In genomic region chr3:186534113-186534669, GRCh38 we compare ENCODE assay signal across 8 cellular contexts. TPM values are rescaled to one million over a fixed set of nuclear protein-coding genes. Genes with fewer than 3 reads are reported as not detected.
A peak's percentile ranks its signal among the peaks of the same experiment; 100 is the strongest.
DNase-seq lines count a peak whose midpoint lies in the region; ATAC-seq and TF ChIP-seq lines count a peak whose summit lies in the region.

No MANE protein-coding gene starts in this region.

- H3K4me1 Mint-ChIP-seq in chondrocyte (ENCODE audit: low read depth): peaks cover 13% of the 10 kb centered on the region

- H3K9me3 Mint-ChIP-seq in chondrocyte (ENCODE audit: low read depth): no peaks in the 10 kb centered on the region

- ATAC-seq in GM18867 (IDR thresholded peaks at IDR 0.05; ENCODE audit: unreplicated experiment) (peak; percentile 88), HG02763 (IDR thresholded peaks at IDR 0.05; ENCODE audit: unreplicated experiment) (peak; percentile 75), esophagus mucosa (peak; percentile 76)

- H3K4me3 ChIP-seq in brain microvascular endothelial cell (ENCODE audit: low read depth, low read length): no peak overlapping the region

- H3K27ac ChIP-seq in brain microvascular endothelial cell: no peak overlapping the region

- no peak overlapping the region for H3K27ac Mint-ChIP-seq in chondrocyte (ENCODE audit: unreplicated experiment)

- no peaks in the 10 kb centered on the region for H3K36me3 Mint-ChIP-seq in chondrocyte (ENCODE audit: low read depth)

- peak; percentile 2 for DNase-seq in OCI-M1 (lab: John Stamatoyannopoulos, UW)
- no peak for DNase-seq in retina
- DNase-seq in chondrocyte (ENCODE audit: low spot score): no peak
- no peak for DNase-seq in NCI-H1105 (lab: John Stamatoyannopoulos, UW)
- DNase-seq in brain microvascular endothelial cell: no peak

- H3K4me3 Mint-ChIP-seq in chondrocyte (ENCODE audit: unreplicated experiment): no peak overlapping the region

- H3K27me3 ChIP-seq in brain microvascular endothelial cell (replicated peaks): no peaks in the 10 kb centered on the region

- H3K36me3 ChIP-seq in brain microvascular endothelial cell (replicated peaks): no peaks in the 10 kb centered on the region

- TF ChIP-seq CTCF in chondrocyte (IDR thresholded peaks at IDR 0.05): no peak
- TF ChIP-seq CTCF in brain microvascular endothelial cell (IDR thresholded peaks at IDR 0.05; ENCODE audit: low read depth, low read length, missing control alignments): no peak

- H3K27me3 Mint-ChIP-seq in chondrocyte (ENCODE audit: low read depth): no peaks in the 10 kb centered on the region

- in situ Hi-C loops in brain microvascular endothelial cell (cut with HindIII; ENCODE audit: low pct_ligation_motif_present, low sequenced_read_pairs): loop anchor here (25.0 kb wide), 1 partner anchor 547 kb away; no protein-coding TSS in a partner anchor

RNA-seq across cellular contexts. Expression of gene CRYGS, which starts 10.0 kb away (rescaled TPM):
- total RNA-seq in esophagus mucosa: 1.2 TPM
- 1.7 to 3.1 TPM (median 2.8 TPM) in 3 replicates for total RNA-seq in chondrocyte

RNA-seq across cellular contexts. Expression of gene TBCCD1, which starts 32.9 kb away (rescaled TPM):
- total RNA-seq in esophagus mucosa (6.6 TPM), chondrocyte (12.8 to 19.6 TPM (median 13.8 TPM) in 3 replicates)

RNA-seq across cellular contexts. Expression of gene DNAJB11, which starts 36.3 kb away (rescaled TPM):
- total RNA-seq in esophagus mucosa (24.0 TPM), chondrocyte (63.6 to 91.1 TPM (median 67.6 TPM) in 3 replicates)
